In the genomic region with DNA sequence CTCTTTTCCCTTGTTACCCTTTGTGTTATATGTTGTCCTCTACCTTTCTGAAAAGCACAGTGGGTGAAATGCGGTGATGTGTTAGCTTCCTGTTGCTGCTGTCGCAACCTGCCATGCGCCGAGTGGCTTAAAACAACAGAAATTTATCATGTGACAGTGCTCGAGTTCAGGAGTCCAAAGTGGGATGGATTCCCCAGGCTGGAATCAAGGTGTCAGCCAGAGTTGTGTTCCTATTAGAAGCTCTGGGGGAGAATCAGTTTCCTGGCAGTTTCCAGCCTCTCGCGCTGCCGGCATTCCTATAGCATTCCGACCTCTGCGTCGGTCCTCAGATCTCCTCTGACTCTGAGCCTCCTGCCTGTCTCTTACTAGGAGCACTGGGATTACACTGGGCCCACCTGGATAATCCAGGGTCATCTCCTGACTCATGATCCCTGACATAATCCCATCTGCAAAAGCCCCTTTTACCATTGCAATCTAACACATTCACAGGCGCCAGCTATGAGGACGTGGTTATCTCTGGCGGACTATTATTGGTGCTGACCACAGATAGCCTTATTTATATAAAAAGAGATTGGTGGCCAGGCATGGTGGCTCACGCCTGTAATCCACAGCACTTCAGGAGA, we compare ENCODE assay signal across 1 cellular context.
TF ChIP-seq lines count a peak whose summit lies in the region.

No MANE protein-coding gene starts in this region.

TF ChIP-seq in liver, 16 proteins besides CTCF, POLR2A, EP300 and RAD21 (continued from another document):
- TF ChIP-seq FOXA2 (IDR thresholded peaks at IDR 0.05) (peak; percentile 63), MAX (IDR thresholded peaks at IDR 0.05) (peak; percentile 93), EGR1 (IDR thresholded peaks at IDR 0.05; ENCODE audit: low read depth in 2 of 2) (peak in 1 of 2 donors; percentile 66), REST (IDR thresholded peaks at IDR 0.05) (peak; percentile 77), YY1 (IDR thresholded peaks at IDR 0.05) (peak; percentile 86), NR2F2 (IDR thresholded peaks at IDR 0.05) (peak; percentile 26)
- TF ChIP-seq, protein P1, sequence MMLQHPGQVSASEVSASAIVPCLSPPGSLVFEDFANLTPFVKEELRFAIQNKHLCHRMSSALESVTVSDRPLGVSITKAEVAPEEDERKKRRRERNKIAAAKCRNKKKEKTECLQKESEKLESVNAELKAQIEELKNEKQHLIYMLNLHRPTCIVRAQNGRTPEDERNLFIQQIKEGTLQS (IDR thresholded peaks at IDR 0.05), result no peak
